ENCODE assay signal across 6 cellular contexts in the genomic region with DNA sequence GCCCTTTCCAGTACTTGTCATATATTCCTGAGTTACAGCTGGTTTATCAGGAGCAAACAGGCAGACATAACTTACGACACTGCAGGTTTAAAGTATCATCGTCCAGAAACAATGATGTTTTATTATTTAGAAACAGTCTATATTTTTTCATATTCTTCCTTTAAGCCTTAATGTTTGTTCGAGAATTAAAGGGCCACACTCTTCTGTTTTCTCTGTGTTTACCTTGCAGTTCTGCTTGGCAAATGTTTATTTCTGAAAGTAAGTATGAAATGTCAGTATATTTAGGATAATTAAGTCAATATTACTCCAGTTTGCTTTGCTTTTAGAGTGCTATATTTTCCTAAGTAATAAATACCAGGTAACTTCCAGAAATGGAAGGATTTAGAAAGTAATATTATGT.
"Had no signal": no experiment of that assay in that cellular context is flagged by ENCODE, and none has a peak within 500 bp of the region (broad histone marks: within the 10 kb centered on the region; RNA-seq: fewer than 3 reads in every experiment).

No MANE protein-coding gene starts in this region.

- H3K36me3 ChIP-seq: HAP-1 had no signal

- H3K9ac ChIP-seq: GM23248 had no signal

- H2AFZ ChIP-seq: GM23248 had no signal

- FAIRE-seq: HTR-8/SVneo had no signal

- H3K9me3 ChIP-seq: HAP-1 had no signal

- H3K27ac ChIP-seq: GM23248 had no signal

- H3K4me3 ChIP-seq: GM23248, HAP-1 had no signal

- DNase-seq: GM23248, GOT3, H7, KG1 had no signal
